ENCODE assay signal across 9 cellular contexts in the genomic region with DNA sequence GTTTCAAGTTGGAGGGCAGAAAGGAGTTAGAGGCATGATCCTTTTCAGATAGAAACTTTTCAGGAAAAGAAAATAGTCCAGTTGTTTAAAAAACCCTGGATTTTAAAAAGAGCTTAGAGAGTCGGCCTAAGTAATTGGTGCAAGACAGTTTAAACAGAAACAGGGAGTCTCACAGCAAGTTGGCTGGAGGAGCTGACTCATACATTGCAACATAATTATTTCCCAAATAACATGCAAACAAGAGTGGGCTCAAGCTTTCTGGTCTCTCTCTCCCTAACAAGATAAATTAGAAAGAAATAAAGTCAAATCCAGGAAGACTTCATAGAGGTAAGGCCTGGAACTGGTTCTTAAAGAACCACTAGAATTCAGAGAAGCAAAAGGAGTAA.
DNase-seq lines count a peak whose midpoint lies in the region; ATAC-seq and TF ChIP-seq lines count a peak whose summit lies in the region.
"Had no signal": no experiment of that assay in that cellular context is flagged by ENCODE, and none has a peak within 500 bp of the region (broad histone marks: within the 10 kb centered on the region; RNA-seq: fewer than 3 reads in every experiment).

No MANE protein-coding gene starts in this region.

- H3K27ac Mint-ChIP-seq in WTC11: peak overlapping the region; percentile 9; the same call in 1 of the 2 replicates

- H3K4me1 Mint-ChIP-seq in WTC11: peaks cover 11% of the 10 kb centered on the region

- ATAC-seq in WTC11: no peak

- H3K9me3 Mint-ChIP-seq in WTC11: no peaks in the 10 kb centered on the region

- H3K9ac ChIP-seq in stomach smooth muscle (ENCODE audit: low read length in 2 of 2): peak overlapping the region in 1 of 2 donors; percentile 36

- no peak overlapping the region for H3K4me3 Mint-ChIP-seq in WTC11

- H3K27me3 ChIP-seq in HL-60 (ENCODE audit: insufficient read depth, poor library complexity, severe bottlenecking) (no peaks in the 10 kb centered on the region), left ventricle myocardium inferior (ENCODE audit: low read depth) (no peaks in the 10 kb centered on the region), stomach smooth muscle (ENCODE audit: control insufficient read depth in 1 of 2, insufficient read depth in 2 of 2, low read length in 2 of 2) (no peaks in the 10 kb centered on the region)
- no peaks in the 10 kb centered on the region for H3K27me3 ChIP-seq in effector memory CD4-positive, alpha-beta T cell (replicated peaks; ENCODE audit: control insufficient read depth, insufficient read depth, low read length, poor library complexity, severe bottlenecking)

- H3K36me3 ChIP-seq in left ventricle myocardium inferior (no peaks in the 10 kb centered on the region), stomach smooth muscle (ENCODE audit: control insufficient read depth in 2 of 2, insufficient read depth in 2 of 2, low read length in 2 of 2) (peaks cover 0 to 20% of the 10 kb centered on the region in 2 donors)
- no peaks in the 10 kb centered on the region for H3K36me3 ChIP-seq in effector memory CD4-positive, alpha-beta T cell (ENCODE audit: control insufficient read depth, insufficient read depth, low read length)

- intact Hi-C loops in left ventricle myocardium inferior (cut with micrococcal nuclease): no loop called here

- H3K27ac ChIP-seq in HL-60 (replicated peaks): no peak overlapping the region
- H3K27ac ChIP-seq in left ventricle myocardium inferior (replicated peaks): peak overlapping the region; percentile 80
- peak overlapping the region; percentile 77 for H3K27ac ChIP-seq in stomach smooth muscle (ENCODE audit: low read length)
- no peak overlapping the region for H3K27ac ChIP-seq in effector memory CD4-positive, alpha-beta T cell (ENCODE audit: insufficient read depth, low read length, poor library complexity, severe bottlenecking)

- CTCF ChIA-PET in WTC11 (lab: Charles Lee): no interaction called here

- peaks cover 75% of the 10 kb centered on the region for H3K4me1 ChIP-seq in left ventricle myocardium inferior
- peaks cover 56% of the 10 kb centered on the region for H3K4me1 ChIP-seq in stomach smooth muscle (ENCODE audit: control insufficient read depth, insufficient read depth, low read length)
- no peaks in the 10 kb centered on the region for H3K4me1 ChIP-seq in effector memory CD4-positive, alpha-beta T cell (ENCODE audit: control insufficient read depth, insufficient read depth, low read length, poor library complexity, severe bottlenecking)

- POLR2A ChIA-PET in WTC11 (lab: Charles Lee): no interaction called here

- TF ChIP-seq CTCF in HL-60 (IDR thresholded peaks at IDR 0.05; ENCODE audit: insufficient read depth, low read length) (no peak), WTC11 (IDR thresholded peaks at IDR 0.05) (no peak), left ventricle myocardium inferior (IDR thresholded peaks at IDR 0.05; ENCODE audit: borderline replicate concordance) (no peak)

- DNase-seq in HL-60 (ENCODE audit: low read depth in 1 of 2, low spot score in 1 of 2): peak; percentile 26 to 32
- no peak for DNase-seq in WTC11 (ENCODE audit: low spot score)
- no peak for DNase-seq in left ventricle myocardium inferior
- DNase-seq in ecto neural progenitor cell (ENCODE audit: low spot score): no peak
- DNase-seq in stimulated activated CD4-positive, alpha-beta T cell treated with anti-CD3 and anti-CD28 coated beads, Interleukin-15, amount 100 ng/mL, for 24 hours: no peak
- no peak for DNase-seq in midbrain (lab: John Stamatoyannopoulos, UW)
- DNase-seq in effector memory CD4-positive, alpha-beta T cell: no peak
- DNase-seq: islet precursor cell had no signal

- no peaks in the 10 kb centered on the region for H3K27me3 Mint-ChIP-seq in WTC11 (ENCODE audit: low read depth)

- H3K9me3 ChIP-seq in left ventricle myocardium inferior (replicated peaks) (no peaks in the 10 kb centered on the region), stomach smooth muscle (ENCODE audit: control insufficient read depth in 2 of 2, low read length in 2 of 2) (no peaks in the 10 kb centered on the region)
- H3K9me3 ChIP-seq in effector memory CD4-positive, alpha-beta T cell (ENCODE audit: control insufficient read depth, low read length): no peaks in the 10 kb centered on the region

- no peaks in the 10 kb centered on the region for H3K36me3 Mint-ChIP-seq in WTC11

- no peak overlapping the region for H3K4me3 ChIP-seq in HL-60 (replicated peaks; ENCODE audit: insufficient read depth, low read length)
- no peak overlapping the region for H3K4me3 ChIP-seq in left ventricle myocardium inferior
- no peak overlapping the region for H3K4me3 ChIP-seq in stomach smooth muscle (ENCODE audit: low read length in 2 of 2)
- H3K4me3 ChIP-seq in effector memory CD4-positive, alpha-beta T cell (ENCODE audit: insufficient read depth, low read depth, low read length, poor library complexity, severe bottlenecking): no peak overlapping the region

TF ChIP-seq in WTC11, 78 proteins besides CTCF, POLR2A, EP300 and RAD21:
- TF ChIP-seq GTF2I (CRISPR knock-in tag; conservative IDR thresholded peaks at IDR 0.05): no peak
- TF ChIP-seq HMGA2 (CRISPR knock-in tag; IDR thresholded peaks at IDR 0.05): no peak
- TF ChIP-seq, protein P1, sequence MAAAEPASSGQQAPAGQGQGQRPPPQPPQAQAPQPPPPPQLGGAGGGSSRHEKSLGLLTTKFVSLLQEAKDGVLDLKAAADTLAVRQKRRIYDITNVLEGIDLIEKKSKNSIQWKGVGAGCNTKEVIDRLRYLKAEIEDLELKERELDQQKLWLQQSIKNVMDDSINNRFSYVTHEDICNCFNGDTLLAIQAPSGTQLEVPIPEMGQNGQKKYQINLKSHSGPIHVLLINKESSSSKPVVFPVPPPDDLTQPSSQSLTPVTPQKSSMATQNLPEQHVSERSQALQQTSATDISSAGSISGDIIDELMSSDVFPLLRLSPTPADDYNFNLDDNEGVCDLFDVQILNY (CRISPR knock-in tag; IDR thresholded peaks at IDR 0.05): no peak
- TF ChIP-seq ELF4 (CRISPR knock-in tag; IDR thresholded peaks at IDR 0.05; ENCODE audit: low read depth): no peak
- TF ChIP-seq PRRX2 (CRISPR knock-in tag; IDR thresholded peaks at IDR 0.05): no peak
- TF ChIP-seq, protein P2, sequence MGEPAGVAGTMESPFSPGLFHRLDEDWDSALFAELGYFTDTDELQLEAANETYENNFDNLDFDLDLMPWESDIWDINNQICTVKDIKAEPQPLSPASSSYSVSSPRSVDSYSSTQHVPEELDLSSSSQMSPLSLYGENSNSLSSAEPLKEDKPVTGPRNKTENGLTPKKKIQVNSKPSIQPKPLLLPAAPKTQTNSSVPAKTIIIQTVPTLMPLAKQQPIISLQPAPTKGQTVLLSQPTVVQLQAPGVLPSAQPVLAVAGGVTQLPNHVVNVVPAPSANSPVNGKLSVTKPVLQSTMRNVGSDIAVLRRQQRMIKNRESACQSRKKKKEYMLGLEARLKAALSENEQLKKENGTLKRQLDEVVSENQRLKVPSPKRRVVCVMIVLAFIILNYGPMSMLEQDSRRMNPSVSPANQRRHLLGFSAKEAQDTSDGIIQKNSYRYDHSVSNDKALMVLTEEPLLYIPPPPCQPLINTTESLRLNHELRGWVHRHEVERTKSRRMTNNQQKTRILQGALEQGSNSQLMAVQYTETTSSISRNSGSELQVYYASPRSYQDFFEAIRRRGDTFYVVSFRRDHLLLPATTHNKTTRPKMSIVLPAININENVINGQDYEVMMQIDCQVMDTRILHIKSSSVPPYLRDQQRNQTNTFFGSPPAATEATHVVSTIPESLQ (CRISPR knock-in tag; IDR thresholded peaks at IDR 0.05): no peak
- no peak for TF ChIP-seq MYBL2 (CRISPR knock-in tag; IDR thresholded peaks at IDR 0.05)
- TF ChIP-seq, protein P3, sequence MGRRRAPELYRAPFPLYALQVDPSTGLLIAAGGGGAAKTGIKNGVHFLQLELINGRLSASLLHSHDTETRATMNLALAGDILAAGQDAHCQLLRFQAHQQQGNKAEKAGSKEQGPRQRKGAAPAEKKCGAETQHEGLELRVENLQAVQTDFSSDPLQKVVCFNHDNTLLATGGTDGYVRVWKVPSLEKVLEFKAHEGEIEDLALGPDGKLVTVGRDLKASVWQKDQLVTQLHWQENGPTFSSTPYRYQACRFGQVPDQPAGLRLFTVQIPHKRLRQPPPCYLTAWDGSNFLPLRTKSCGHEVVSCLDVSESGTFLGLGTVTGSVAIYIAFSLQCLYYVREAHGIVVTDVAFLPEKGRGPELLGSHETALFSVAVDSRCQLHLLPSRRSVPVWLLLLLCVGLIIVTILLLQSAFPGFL (CRISPR knock-in tag; IDR thresholded peaks at IDR 0.05; ENCODE audit: borderline replicate concordance): no peak
- TF ChIP-seq, protein P4, sequence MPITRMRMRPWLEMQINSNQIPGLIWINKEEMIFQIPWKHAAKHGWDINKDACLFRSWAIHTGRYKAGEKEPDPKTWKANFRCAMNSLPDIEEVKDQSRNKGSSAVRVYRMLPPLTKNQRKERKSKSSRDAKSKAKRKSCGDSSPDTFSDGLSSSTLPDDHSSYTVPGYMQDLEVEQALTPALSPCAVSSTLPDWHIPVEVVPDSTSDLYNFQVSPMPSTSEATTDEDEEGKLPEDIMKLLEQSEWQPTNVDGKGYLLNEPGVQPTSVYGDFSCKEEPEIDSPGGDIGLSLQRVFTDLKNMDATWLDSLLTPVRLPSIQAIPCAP (CRISPR knock-in tag; IDR thresholded peaks at IDR 0.05): no peak

Comparison
In these comparisons a context has a peak if more than half of its experiments do, and no peak if none do; other contexts are left out.
1. DNase-seq: peak in HL-60 (2 of 2); none in WTC11 (single experiment), left ventricle myocardium inferior (single experiment), ecto neural progenitor cell (single experiment), stimulated activated CD4-positive, alpha-beta T cell treated with anti-CD3 and anti-CD28 coated beads, Interleukin-15, amount 100 ng/mL, for 24 hours (single experiment), midbrain (single experiment) and effector memory CD4-positive, alpha-beta T cell (0 of 3).
2. H3K27ac ChIP-seq: peak in left ventricle myocardium inferior (single experiment) and stomach smooth muscle (single experiment); none in HL-60 (single experiment) and effector memory CD4-positive, alpha-beta T cell (single experiment).